Comparison of ENCODE assay signal across 24 cellular contexts in genomic region chr4:4472344-4472958, GRCh38.
DNase-seq lines count a peak whose midpoint lies in the region; ATAC-seq, FAIRE-seq and TF ChIP-seq lines count a peak whose summit lies in the region.
"Had no signal": no experiment of that assay in that cellular context is flagged by ENCODE, and none has a peak within 500 bp of the region (broad histone marks: within the 10 kb centered on the region; RNA-seq: fewer than 3 reads in every experiment).

No MANE protein-coding gene starts in this region.

- H4K20me1 ChIP-seq in HCT116 (ENCODE audit: insufficient read depth): no peaks in the 10 kb centered on the region

- DNase-seq in HCT116 (ENCODE audit: low read depth, low spot score) (no peak), adrenal gland (peak; percentile 72 to 91 (median 87)), fibroblast of mammary gland (ENCODE audit: low read depth) (peak; percentile 36), small intestine (peak; percentile 74), NCI-H1417 (lab: John Stamatoyannopoulos, UW) (no peak), NCI-H82 (lab: John Stamatoyannopoulos, UW) (no peak)
- DNase-seq: DMS153; DND-41; NCI-H1092 treated with DMSO at 0.1 percent for 48 hours; NCI-H1436 treated with DMSO at 0.1 percent for 48 hours; NCI-H187 treated with DMSO at 0.1 percent for 48 hours; NCI-H2171 treated with DMSO at 0.1 percent for 48 hours; NCI-H524; NCI-H748 treated with DMSO at 0.1 percent for 48 hours; NK-92 treated with Interleukin-12 subunit alpha and Interleukin-12 subunit beta, amount 100 ng/mL, for 24 hours; PC-3; SJCRH30 had no signal

- no peaks in the 10 kb centered on the region for H3K9me3 ChIP-seq in HCT116 (ENCODE audit: control insufficient read depth in 1 of 2, insufficient read depth in 1 of 2, low read depth in 1 of 2, low read length in 2 of 2)
- H3K9me3 ChIP-seq in adrenal gland (replicated peaks in 1 of 3): no peaks in the 10 kb centered on the region
- H3K9me3 ChIP-seq in small intestine (ENCODE audit: control insufficient read depth, low read depth): no peaks in the 10 kb centered on the region
- H3K9me3 ChIP-seq: A549, SJCRH30 had no signal

- no peak for TF ChIP-seq CTCF in HCT116 (IDR thresholded peaks at IDR 0.05 in 2 of 3, conservative IDR thresholded peaks at IDR 0.05 in 1 of 3; ENCODE audit: borderline replicate concordance in 1 of 3, insufficient read depth in 1 of 3, low read depth in 2 of 3, low read length in 2 of 3)
- no peak for TF ChIP-seq CTCF in adrenal gland (IDR thresholded peaks at IDR 0.05)
- no peak for TF ChIP-seq CTCF in fibroblast of mammary gland (conservative IDR thresholded peaks at IDR 0.05; ENCODE audit: control insufficient read depth, insufficient read depth, low read depth, low read length)

- CTCF ChIA-PET in HCT116 (lab: Charles Lee): no interaction called here

- H3K79me2 ChIP-seq in HCT116 (ENCODE audit: insufficient read depth, low read length): peaks cover 15% of the 10 kb centered on the region

- H3K4me1 ChIP-seq in HCT116 (ENCODE audit: control insufficient read depth in 1 of 2, insufficient read depth in 2 of 2, low read length in 2 of 2): no peaks in the 10 kb centered on the region
- H3K4me1 ChIP-seq in adrenal gland (replicated peaks in 1 of 2): peaks cover 17 to 29% of the 10 kb centered on the region in 2 donors
- H3K4me1 ChIP-seq in small intestine (ENCODE audit: control insufficient read depth in 2 of 2, insufficient read depth in 1 of 2, low read depth in 1 of 2, low read length in 1 of 2): peaks cover 5 to 6% of the 10 kb centered on the region in 2 donors
- H3K4me1 ChIP-seq: SJCRH30 had no signal

- intact Hi-C loops in HCT116 (cut with micrococcal nuclease) (no loop called here), adrenal gland (cut with DNase I) (no loop called here)

- POLR2A ChIA-PET in HCT116 (lab: Charles Lee): no interaction called here

- H3K4me3 ChIP-seq in HCT116 (replicated peaks in 1 of 2; ENCODE audit: low read depth in 1 of 2, low read length in 2 of 2) (no peak overlapping the region), adrenal gland (no peak overlapping the region), fibroblast of mammary gland (ENCODE audit: control insufficient read depth, low read depth, low read length) (no peak overlapping the region), small intestine (ENCODE audit: low read depth in 1 of 2, low read length in 2 of 2) (no peak overlapping the region)
- H3K4me3 ChIP-seq: A549, SJCRH30 had no signal

- ATAC-seq in HCT116: no peak
- ATAC-seq in HG03039 (IDR thresholded peaks at IDR 0.05; ENCODE audit: unreplicated experiment): no peak
- ATAC-seq: A549, PC-3, Right ventricle myocardium inferior, SK-N-SH treated with all-trans-retinoic acid at 6 μM for 48 hours had no signal

- no peak overlapping the region for H3K9ac ChIP-seq in HCT116 (ENCODE audit: low read length)

- 41 to 61% (median 50%) methylated on average over 8 of the region's 8 CpGs for WGBS in adrenal gland, 4 donors
- WGBS in small intestine, 3 donors: 23 to 65% (median 51%) methylated on average over 8 of the region's 8 CpGs

- H3K36me3 ChIP-seq in HCT116 (ENCODE audit: control insufficient read depth in 1 of 2, insufficient read depth in 2 of 2, low read length in 2 of 2) (peaks cover 2 to 10% of the 10 kb centered on the region in 2 experiments; a peak in 2 of 4 replicates), adrenal gland (replicated peaks in 1 of 2) (peaks cover 0 to 10% of the 10 kb centered on the region in 2 donors), small intestine (ENCODE audit: control insufficient read depth in 2 of 2, insufficient read depth in 2 of 2, low read length in 2 of 2) (peaks cover 6 to 7% of the 10 kb centered on the region in 2 donors)

- no peak for FAIRE-seq in small intestine (lab: Jason Lieb, UNC)
- FAIRE-seq: A549, GM12892, GM19239, HTR-8/SVneo had no signal

- no peak overlapping the region for H3K27ac ChIP-seq in HCT116 (ENCODE audit: low read depth, low read length)
- peak overlapping the region; percentile 56 to 90 (median 64) for H3K27ac ChIP-seq in adrenal gland
- no peak overlapping the region for H3K27ac ChIP-seq in small intestine (ENCODE audit: low read depth in 1 of 2, low read length in 1 of 2)
- H3K27ac ChIP-seq: A549, SJCRH30 had no signal

- no peaks in the 10 kb centered on the region for H3K9me2 ChIP-seq in HCT116 (ENCODE audit: insufficient read depth)

- H3K27me3 ChIP-seq in HCT116 (ENCODE audit: insufficient read depth, low read length): no peaks in the 10 kb centered on the region
- H3K27me3 ChIP-seq in adrenal gland: no peaks in the 10 kb centered on the region
- H3K27me3 ChIP-seq in small intestine (ENCODE audit: control insufficient read depth in 2 of 2, insufficient read depth in 2 of 2, low read length in 2 of 2): no peaks in the 10 kb centered on the region
- H3K27me3 ChIP-seq: SJCRH30 had no signal

- TF ChIP-seq POLR2A in HCT116 (IDR thresholded peaks at IDR 0.05; ENCODE audit: borderline replicate concordance, extremely low read depth, insufficient read depth, insufficient read length): no peak
- peak in 1 of 2 donors; percentile 53 for TF ChIP-seq POLR2A in adrenal gland (IDR thresholded peaks at IDR 0.05)

- TF ChIP-seq RAD21 in HCT116 (IDR thresholded peaks at IDR 0.05; ENCODE audit: low read depth): no peak

- RAD21 ChIA-PET in HCT116 (lab: Charles Lee; ENCODE audit: low non-redundant PET in 1 of 2, low total read pairs in 2 of 2, uncharacterized antibody in 2 of 2, unreplicated experiment in 2 of 2): no interaction called here

- no peak overlapping the region for H2AFZ ChIP-seq in HCT116 (ENCODE audit: low read depth, low read length, poor library complexity, severe bottlenecking)

- BruUV-seq in HCT116 (replicated peaks; lab: Mats Ljungman, UMichigan): no TSS peak

- H3K4me2 ChIP-seq in HCT116 (ENCODE audit: low read length): no peak overlapping the region
- H3K4me2 ChIP-seq: A549 had no signal

TF ChIP-seq in HCT116, 20 proteins besides CTCF, POLR2A, EP300 and RAD21:
- no peak for TF ChIP-seq FOSL1 (IDR thresholded peaks at IDR 0.05; ENCODE audit: low read depth)
- TF ChIP-seq JUND (IDR thresholded peaks at IDR 0.05): no peak
- no peak for TF ChIP-seq EZH2 (IDR thresholded peaks at IDR 0.05)
- no peak for TF ChIP-seq SP1 (IDR thresholded peaks at IDR 0.05; ENCODE audit: low read depth)
- peak; percentile 81 for TF ChIP-seq TCF7L2 (IDR thresholded peaks at IDR 0.05; ENCODE audit: borderline replicate concordance, extremely low read depth, insufficient read depth, insufficient read length)
- TF ChIP-seq CBX3 (IDR thresholded peaks at IDR 0.05; ENCODE audit: low read depth): no peak
- TF ChIP-seq SRF (IDR thresholded peaks at IDR 0.05; ENCODE audit: low read depth): no peak
- no peak for TF ChIP-seq YY1 (IDR thresholded peaks at IDR 0.05; ENCODE audit: extremely low read depth, insufficient replicate concordance, low read depth, low read length)
TF ChIP-seq in HCT116: peak in this region for 1.

Comparison
In these comparisons a context has a peak if more than half of its experiments do, and no peak if none do; other contexts are left out.
1. DNase-seq: peak in adrenal gland (7 of 7), fibroblast of mammary gland (single experiment) and small intestine (single experiment); none in HCT116 (single experiment), NCI-H1417 (0 of 3) and NCI-H82 (single experiment).
2. H3K27ac ChIP-seq: peak in adrenal gland (5 of 5); none in HCT116 (single experiment) and small intestine (0 of 2).